Comparison of ENCODE assay signal across 25 cellular contexts in the genomic region with DNA sequence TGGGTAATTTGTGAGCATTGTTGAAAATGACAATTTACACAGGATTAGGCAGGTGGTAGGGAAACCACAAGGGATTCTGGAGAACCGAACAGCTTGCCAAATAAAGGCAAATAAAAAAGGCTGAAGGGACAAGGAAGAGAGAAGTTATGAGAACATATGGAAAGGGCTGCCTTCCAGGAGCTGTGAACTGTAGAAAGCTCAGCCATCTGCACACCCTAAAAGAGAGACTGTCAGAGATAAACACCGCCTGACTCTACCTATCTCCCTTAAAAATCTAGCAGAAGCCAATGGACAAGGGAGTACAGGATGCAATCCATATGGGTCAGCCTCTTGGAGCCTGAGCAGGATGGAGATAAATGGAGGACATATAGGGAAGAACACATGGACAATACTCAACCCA. TPM values are rescaled to one million over a fixed set of nuclear protein-coding genes. Genes with fewer than 3 reads are reported as not detected.
"Had no signal": no experiment of that assay in that cellular context is flagged by ENCODE, and none has a peak within 500 bp of the region (broad histone marks: within the 10 kb centered on the region; RNA-seq: fewer than 3 reads in every experiment).

No MANE protein-coding gene starts in this region.

- ATAC-seq: activated CD4-positive, alpha-beta T cell treated with anti-CD3 and anti-CD28 coated beads for 36 hours; activated T-cell treated with anti-CD3 and anti-CD28 coated beads, Interleukin-2, amount 50 U/mL, for 72 hours; body of pancreas; effector memory CD8-positive, alpha-beta T cell; gastrocnemius medialis; right lobe of liver had no signal

- DNase-seq: activated CD4-positive, alpha-beta T cell treated with anti-CD3 and anti-CD28 coated beads for 36 hours; activated CD4-positive, alpha-beta T cell treated with anti-CD3 and anti-CD28 coated beads, Interleukin-2, amount 50 U/mL, for 4 hours; activated CD4-positive, CD25-positive, alpha-beta regulatory T cell; activated effector memory CD4-positive, alpha-beta T cell treated with Interleukin-2 at 50 U/mL for 16 hours; activated naive CD4-positive, alpha-beta T cell treated with Interleukin-2 at 50 U/mL for 16 hours; activated T-cell treated with anti-CD3 and anti-CD28 coated beads for 4 hours; activated T-cell treated with anti-CD3 and anti-CD28 coated beads, Interleukin-2, amount 50 U/mL, for 72 hours; aorta; body of pancreas; cerebellar nuclear complex; effector memory CD8-positive, alpha-beta T cell; erythroblast; gastrocnemius medialis; glutamatergic neuron; islet precursor cell; left ventricle myocardium inferior; right lobe of liver; stimulated activated CD4-positive, alpha-beta T cell treated with anti-CD3 and anti-CD28 coated beads, Interleukin-2, amount 100 ng/mL, for 48 hours; stimulated activated naive CD4-positive, alpha-beta T cell treated with Interleukin-2 at 50 U/mL for 16 hours; testis; transverse colon had no signal

RNA-seq across cellular contexts. Expression of a gene that starts 12.7 kb away (rescaled TPM):
- total RNA-seq: aorta, body of pancreas, gastrocnemius medialis, left ventricle myocardium inferior, lung microvascular endothelial cell, osteoblast, posterior vena cava, skeletal muscle tissue, transverse colon had no signal

RNA-seq across cellular contexts. Expression of a gene that starts 29.5 kb away (rescaled TPM):
- total RNA-seq: aorta, body of pancreas, left ventricle myocardium inferior, lung microvascular endothelial cell, osteoblast, posterior vena cava, skeletal muscle tissue, transverse colon had no signal
